In genomic region chr3:154236331-154236730, GRCh38 we compare ENCODE assay signal across 35 cellular contexts.
"Had no signal": no experiment of that assay in that cellular context is flagged by ENCODE, and none has a peak within 500 bp of the region (broad histone marks: within the 10 kb centered on the region; RNA-seq: fewer than 3 reads in every experiment).

No MANE protein-coding gene starts in this region.

- H3K27ac Mint-ChIP-seq: activated B cell treated with CpG ODN at 0.5 μM for 24 hours; activated CD4-positive, alpha-beta memory T cell treated with anti-CD3 and anti-CD28 coated beads for 36 hours; activated CD4-positive, alpha-beta T cell treated with anti-CD3 and anti-CD28 coated beads for 36 hours; activated CD4-positive, alpha-beta T cell treated with anti-CD3 and anti-CD28 coated beads, Interleukin-2, amount 10 ng/mL, durations not matched to agents 24 days and 14 days; activated CD8-positive, alpha-beta memory T cell treated with anti-CD3 and anti-CD28 coated beads, Interleukin-2, amount 10 ng/mL, durations not matched to agents 7 days and 5 days; activated CD8-positive, alpha-beta T cell treated with anti-CD3 and anti-CD28 coated beads, Interleukin-2, amount 10 ng/mL, durations not matched to agents 7 days and 5 days; activated naive CD4-positive, alpha-beta T cell treated with anti-CD3 and anti-CD28 coated beads for 36 hours; activated naive CD4-positive, alpha-beta T cell treated with anti-CD3 and anti-CD28 coated beads, Interleukin-2, amount 50 U/mL, for 24 hours; activated naive CD8-positive, alpha-beta T cell treated with anti-CD3 and anti-CD28 coated beads for 36 hours; activated naive CD8-positive, alpha-beta T cell treated with anti-CD3 and anti-CD28 coated beads, Interleukin-2, amount 50 U/mL, for 24 hours; activated T-helper 1 cell treated with anti-CD3 and anti-CD28 coated beads, Interleukin-12 subunit alpha, Interleukin-12 subunit beta, Interleukin-2, Interleukin-4 antibody, amounts not matched to agents 30 ng/mL and 10 ng/mL and 1 ng/mL, durations not matched to agents 14 hours and 24 hours and 36 hours; activated T-helper 2 cell treated with anti-CD3 and anti-CD28 coated beads, Interferon-gamma antibody, Interleukin-2, Interleukin-4, amounts not matched to agents 10 μg/mL and 5 μg/mL and 100 μg/mL, durations not matched to agents 14 hours and 24 hours and 36 hours; T-helper 2 cell treated with Interferon-gamma antibody and Interleukin-4, amounts not matched to agents 5 μg/mL and 100 μg/mL, for 36 hours had no signal

- H3K4me1 Mint-ChIP-seq: activated B cell treated with CpG ODN at 0.5 μM for 24 hours; activated naive CD4-positive, alpha-beta T cell treated with anti-CD3 and anti-CD28 coated beads, Interleukin-2, amount 50 U/mL, for 24 hours; activated naive CD8-positive, alpha-beta T cell treated with anti-CD3 and anti-CD28 coated beads for 36 hours; T-helper 17 cell had no signal

- DNase-seq: activated B cell treated with CpG ODN at 0.5 μM for 24 hours; activated CD4-positive, alpha-beta memory T cell treated with anti-CD3 and anti-CD28 coated beads for 36 hours; activated CD4-positive, alpha-beta T cell treated with anti-CD3 and anti-CD28 coated beads for 36 hours; activated CD4-positive, alpha-beta T cell treated with anti-CD3 and anti-CD28 coated beads, Interleukin-2, amount 10 ng/mL, durations not matched to agents 24 days and 14 days; activated CD4-positive, CD25-positive, alpha-beta regulatory T cell treated with anti-CD3 and anti-CD28 coated beads, Interleukin-2, amount 50 U/mL, for 72 hours; activated CD8-positive, alpha-beta memory T cell treated with anti-CD3 and anti-CD28 coated beads, Interleukin-2, amount 10 ng/mL, durations not matched to agents 7 days and 5 days; activated CD8-positive, alpha-beta memory T cell treated with anti-CD3 and anti-CD28 coated beads, Interleukin-2, amount 50 U/mL, for 4 hours; activated CD8-positive, alpha-beta T cell treated with anti-CD3 and anti-CD28 coated beads, Interleukin-2, amount 10 ng/mL, durations not matched to agents 7 days and 5 days; activated effector memory CD4-positive, alpha-beta T cell treated with anti-CD3 and anti-CD28 coated beads, Interleukin-2, amount 50 U/mL, for 16 hours; activated naive CD4-positive, alpha-beta T cell treated with anti-CD3 and anti-CD28 coated beads for 36 hours; activated naive CD8-positive, alpha-beta T cell treated with anti-CD3 and anti-CD28 coated beads for 36 hours; activated naive CD8-positive, alpha-beta T cell treated with anti-CD3 and anti-CD28 coated beads, Interleukin-2, amount 50 U/mL, for 24 hours; activated T-cell treated with anti-CD3 and anti-CD28 coated beads, Interleukin-2, amount 50 U/mL, for 1 hour; activated T-cell treated with anti-CD3 and anti-CD28 coated beads, Interleukin-2, amount 50 U/mL, for 48 hours; adrenal gland; amygdala; aorta; body of pancreas; caudate nucleus; cortex of kidney; effector CD8-positive, alpha-beta T cell; erythroblast; foreskin keratinocyte; gastrocnemius medialis; glutamatergic neuron; heart left ventricle; hypothalamus; T-helper 17 cell; T1000; WERI-Rb-1 had no signal

- H3K27me3 ChIP-seq: adrenal gland, body of pancreas, esophagus muscularis mucosa, foreskin keratinocyte, gastrocnemius medialis, heart left ventricle had no signal

- H3K9me3 ChIP-seq: adrenal gland, body of pancreas, esophagus muscularis mucosa, gastrocnemius medialis, heart left ventricle had no signal

- H3K9me3 Mint-ChIP-seq: activated B cell treated with CpG ODN at 0.5 μM for 24 hours; activated CD4-positive, alpha-beta memory T cell treated with anti-CD3 and anti-CD28 coated beads for 36 hours; activated CD4-positive, alpha-beta T cell treated with anti-CD3 and anti-CD28 coated beads, Interleukin-2, amount 10 ng/mL, durations not matched to agents 24 days and 14 days; activated naive CD4-positive, alpha-beta T cell treated with anti-CD3 and anti-CD28 coated beads for 36 hours; activated naive CD4-positive, alpha-beta T cell treated with anti-CD3 and anti-CD28 coated beads, Interleukin-2, amount 50 U/mL, for 24 hours; activated naive CD8-positive, alpha-beta T cell treated with anti-CD3 and anti-CD28 coated beads for 36 hours; activated naive CD8-positive, alpha-beta T cell treated with anti-CD3 and anti-CD28 coated beads, Interleukin-2, amount 50 U/mL, for 24 hours; activated T-helper 1 cell treated with anti-CD3 and anti-CD28 coated beads, Interleukin-12 subunit alpha, Interleukin-12 subunit beta, Interleukin-2, Interleukin-4 antibody, amounts not matched to agents 30 ng/mL and 10 ng/mL and 1 ng/mL, durations not matched to agents 14 hours and 24 hours and 36 hours; activated T-helper 2 cell treated with anti-CD3 and anti-CD28 coated beads, Interferon-gamma antibody, Interleukin-2, Interleukin-4, amounts not matched to agents 10 μg/mL and 5 μg/mL and 100 μg/mL, durations not matched to agents 14 hours and 24 hours and 36 hours; T-helper 2 cell treated with Interferon-gamma antibody and Interleukin-4, amounts not matched to agents 5 μg/mL and 100 μg/mL, for 36 hours had no signal

- ATAC-seq: activated CD4-positive, alpha-beta T cell treated with anti-CD3 and anti-CD28 coated beads for 36 hours; activated CD8-positive, alpha-beta memory T cell treated with anti-CD3 and anti-CD28 coated beads, Interleukin-2, amount 10 ng/mL, durations not matched to agents 7 days and 5 days; activated CD8-positive, alpha-beta T cell treated with anti-CD3 and anti-CD28 coated beads, Interleukin-2, amount 10 ng/mL, durations not matched to agents 7 days and 5 days; activated naive CD8-positive, alpha-beta T cell treated with anti-CD3 and anti-CD28 coated beads, Interleukin-2, amount 50 U/mL, for 24 hours; body of pancreas; foreskin keratinocyte; gastrocnemius medialis; heart left ventricle; T-helper 17 cell had no signal

- H3K4me3 ChIP-seq: adrenal gland, body of pancreas, esophagus muscularis mucosa, gastrocnemius medialis, heart left ventricle had no signal

- H3K4me3 Mint-ChIP-seq: activated B cell treated with CpG ODN at 0.5 μM for 24 hours; activated CD4-positive, alpha-beta memory T cell treated with anti-CD3 and anti-CD28 coated beads for 36 hours; activated CD4-positive, alpha-beta T cell treated with anti-CD3 and anti-CD28 coated beads for 36 hours; activated CD4-positive, alpha-beta T cell treated with anti-CD3 and anti-CD28 coated beads, Interleukin-2, amount 10 ng/mL, durations not matched to agents 24 days and 14 days; activated CD8-positive, alpha-beta memory T cell treated with anti-CD3 and anti-CD28 coated beads, Interleukin-2, amount 10 ng/mL, durations not matched to agents 7 days and 5 days; activated CD8-positive, alpha-beta T cell treated with anti-CD3 and anti-CD28 coated beads, Interleukin-2, amount 10 ng/mL, durations not matched to agents 7 days and 5 days; activated naive CD4-positive, alpha-beta T cell treated with anti-CD3 and anti-CD28 coated beads for 36 hours; activated naive CD4-positive, alpha-beta T cell treated with anti-CD3 and anti-CD28 coated beads, Interleukin-2, amount 50 U/mL, for 24 hours; activated naive CD8-positive, alpha-beta T cell treated with anti-CD3 and anti-CD28 coated beads for 36 hours; activated naive CD8-positive, alpha-beta T cell treated with anti-CD3 and anti-CD28 coated beads, Interleukin-2, amount 50 U/mL, for 24 hours; activated T-helper 1 cell treated with anti-CD3 and anti-CD28 coated beads, Interleukin-12 subunit alpha, Interleukin-12 subunit beta, Interleukin-2, Interleukin-4 antibody, amounts not matched to agents 30 ng/mL and 10 ng/mL and 1 ng/mL, durations not matched to agents 14 hours and 24 hours and 36 hours; T-helper 17 cell; T-helper 2 cell treated with Interferon-gamma antibody and Interleukin-4, amounts not matched to agents 5 μg/mL and 100 μg/mL, for 36 hours had no signal

- H3K36me3 ChIP-seq: adrenal gland, gastrocnemius medialis had no signal

- H3K36me3 Mint-ChIP-seq: activated CD4-positive, alpha-beta memory T cell treated with anti-CD3 and anti-CD28 coated beads for 36 hours; activated CD8-positive, alpha-beta memory T cell treated with anti-CD3 and anti-CD28 coated beads, Interleukin-2, amount 10 ng/mL, durations not matched to agents 7 days and 5 days; activated naive CD4-positive, alpha-beta T cell treated with anti-CD3 and anti-CD28 coated beads, Interleukin-2, amount 50 U/mL, for 24 hours; activated naive CD8-positive, alpha-beta T cell treated with anti-CD3 and anti-CD28 coated beads for 36 hours had no signal

- H3K4me1 ChIP-seq: adrenal gland, body of pancreas, foreskin keratinocyte, gastrocnemius medialis had no signal

- H3K27ac ChIP-seq: adrenal gland, body of pancreas, esophagus muscularis mucosa, foreskin keratinocyte, gastrocnemius medialis, WERI-Rb-1 had no signal
